ENCODE assay signal across 1 cellular context in the genomic region with DNA sequence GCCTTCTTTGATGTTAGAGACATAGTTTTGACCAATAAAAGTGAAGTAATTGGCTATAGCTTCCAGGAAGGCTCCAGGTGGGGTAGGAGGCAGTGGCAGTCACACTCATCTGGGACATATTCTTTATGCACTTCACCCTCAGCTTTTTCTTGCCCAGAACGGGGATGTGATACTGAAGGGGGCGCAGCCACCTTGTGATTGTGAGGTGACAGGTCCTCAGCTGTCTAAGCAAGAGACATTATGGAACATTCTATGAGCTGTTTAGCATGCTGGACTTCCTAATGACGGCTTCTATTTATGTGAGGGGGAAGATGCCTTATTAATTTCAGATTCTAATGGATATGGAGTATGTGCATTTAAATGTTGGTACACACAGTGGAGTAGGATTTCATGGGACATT.
TF ChIP-seq lines count a peak whose summit lies in the region.

No MANE protein-coding gene starts in this region.

TF ChIP-seq in HepG2, 621 proteins besides CTCF, POLR2A, EP300 and RAD21:
- TF ChIP-seq, protein P1, sequence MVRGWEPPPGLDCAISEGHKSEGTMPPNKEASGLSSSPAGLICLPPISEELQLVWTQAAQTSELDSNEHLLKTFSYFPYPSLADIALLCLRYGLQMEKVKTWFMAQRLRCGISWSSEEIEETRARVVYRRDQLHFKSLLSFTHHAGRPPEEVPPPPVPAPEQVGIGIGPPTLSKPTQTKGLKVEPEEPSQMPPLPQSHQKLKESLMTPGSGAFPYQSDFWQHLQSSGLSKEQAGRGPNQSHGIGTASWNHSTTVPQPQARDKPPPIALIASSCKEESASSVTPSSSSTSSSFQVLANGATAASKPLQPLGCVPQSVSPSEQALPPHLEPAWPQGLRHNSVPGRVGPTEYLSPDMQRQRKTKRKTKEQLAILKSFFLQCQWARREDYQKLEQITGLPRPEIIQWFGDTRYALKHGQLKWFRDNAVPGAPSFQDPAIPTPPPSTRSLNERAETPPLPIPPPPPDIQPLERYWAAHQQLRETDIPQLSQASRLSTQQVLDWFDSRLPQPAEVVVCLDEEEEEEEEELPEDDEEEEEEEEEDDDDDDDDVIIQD (CRISPR knock-in tag; IDR thresholded peaks at IDR 0.05; ENCODE audit: low read depth), result no peak
- TF ChIP-seq STAG1 (CRISPR knock-in tag; IDR thresholded peaks at IDR 0.05) (0 out of 2 replicates have a peak, but pooled peaks have one; percentile 16), NFYB (CRISPR knock-in tag; IDR thresholded peaks at IDR 0.05) (no peak), ZFP1 (CRISPR knock-in tag; IDR thresholded peaks at IDR 0.05) (no peak), HMG20A (CRISPR knock-in tag; IDR thresholded peaks at IDR 0.05; ENCODE audit: borderline replicate concordance) (no peak)
- TF ChIP-seq, protein P2, sequence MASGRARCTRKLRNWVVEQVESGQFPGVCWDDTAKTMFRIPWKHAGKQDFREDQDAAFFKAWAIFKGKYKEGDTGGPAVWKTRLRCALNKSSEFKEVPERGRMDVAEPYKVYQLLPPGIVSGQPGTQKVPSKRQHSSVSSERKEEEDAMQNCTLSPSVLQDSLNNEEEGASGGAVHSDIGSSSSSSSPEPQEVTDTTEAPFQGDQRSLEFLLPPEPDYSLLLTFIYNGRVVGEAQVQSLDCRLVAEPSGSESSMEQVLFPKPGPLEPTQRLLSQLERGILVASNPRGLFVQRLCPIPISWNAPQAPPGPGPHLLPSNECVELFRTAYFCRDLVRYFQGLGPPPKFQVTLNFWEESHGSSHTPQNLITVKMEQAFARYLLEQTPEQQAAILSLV (CRISPR knock-in tag; IDR thresholded peaks at IDR 0.05; ENCODE audit: borderline replicate concordance), result no peak
- TF ChIP-seq, protein P3, sequence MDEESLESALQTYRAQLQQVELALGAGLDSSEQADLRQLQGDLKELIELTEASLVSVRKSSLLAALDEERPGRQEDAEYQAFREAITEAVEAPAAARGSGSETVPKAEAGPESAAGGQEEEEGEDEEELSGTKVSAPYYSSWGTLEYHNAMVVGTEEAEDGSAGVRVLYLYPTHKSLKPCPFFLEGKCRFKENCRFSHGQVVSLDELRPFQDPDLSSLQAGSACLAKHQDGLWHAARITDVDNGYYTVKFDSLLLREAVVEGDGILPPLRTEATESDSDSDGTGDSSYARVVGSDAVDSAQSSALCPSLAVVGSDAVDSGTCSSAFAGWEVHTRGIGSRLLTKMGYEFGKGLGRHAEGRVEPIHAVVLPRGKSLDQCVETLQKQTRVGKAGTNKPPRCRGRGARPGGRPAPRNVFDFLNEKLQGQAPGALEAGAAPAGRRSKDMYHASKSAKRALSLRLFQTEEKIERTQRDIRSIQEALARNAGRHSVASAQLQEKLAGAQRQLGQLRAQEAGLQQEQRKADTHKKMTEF (CRISPR knock-in tag; IDR thresholded peaks at IDR 0.05), result no peak
- TF ChIP-seq, protein P4, sequence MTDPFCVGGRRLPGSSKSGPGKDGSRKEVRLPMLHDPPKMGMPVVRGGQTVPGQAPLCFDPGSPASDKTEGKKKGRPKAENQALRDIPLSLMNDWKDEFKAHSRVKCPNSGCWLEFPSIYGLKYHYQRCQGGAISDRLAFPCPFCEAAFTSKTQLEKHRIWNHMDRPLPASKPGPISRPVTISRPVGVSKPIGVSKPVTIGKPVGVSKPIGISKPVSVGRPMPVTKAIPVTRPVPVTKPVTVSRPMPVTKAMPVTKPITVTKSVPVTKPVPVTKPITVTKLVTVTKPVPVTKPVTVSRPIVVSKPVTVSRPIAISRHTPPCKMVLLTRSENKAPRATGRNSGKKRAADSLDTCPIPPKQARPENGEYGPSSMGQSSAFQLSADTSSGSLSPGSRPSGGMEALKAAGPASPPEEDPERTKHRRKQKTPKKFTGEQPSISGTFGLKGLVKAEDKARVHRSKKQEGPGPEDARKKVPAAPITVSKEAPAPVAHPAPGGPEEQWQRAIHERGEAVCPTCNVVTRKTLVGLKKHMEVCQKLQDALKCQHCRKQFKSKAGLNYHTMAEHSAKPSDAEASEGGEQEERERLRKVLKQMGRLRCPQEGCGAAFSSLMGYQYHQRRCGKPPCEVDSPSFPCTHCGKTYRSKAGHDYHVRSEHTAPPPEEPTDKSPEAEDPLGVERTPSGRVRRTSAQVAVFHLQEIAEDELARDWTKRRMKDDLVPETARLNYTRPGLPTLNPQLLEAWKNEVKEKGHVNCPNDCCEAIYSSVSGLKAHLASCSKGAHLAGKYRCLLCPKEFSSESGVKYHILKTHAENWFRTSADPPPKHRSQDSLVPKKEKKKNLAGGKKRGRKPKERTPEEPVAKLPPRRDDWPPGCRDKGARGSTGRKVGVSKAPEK (CRISPR knock-in tag; IDR thresholded peaks at IDR 0.05; ENCODE audit: borderline replicate concordance), result no peak
